10 cellular contexts compared by ENCODE assay signal in the genomic region with DNA sequence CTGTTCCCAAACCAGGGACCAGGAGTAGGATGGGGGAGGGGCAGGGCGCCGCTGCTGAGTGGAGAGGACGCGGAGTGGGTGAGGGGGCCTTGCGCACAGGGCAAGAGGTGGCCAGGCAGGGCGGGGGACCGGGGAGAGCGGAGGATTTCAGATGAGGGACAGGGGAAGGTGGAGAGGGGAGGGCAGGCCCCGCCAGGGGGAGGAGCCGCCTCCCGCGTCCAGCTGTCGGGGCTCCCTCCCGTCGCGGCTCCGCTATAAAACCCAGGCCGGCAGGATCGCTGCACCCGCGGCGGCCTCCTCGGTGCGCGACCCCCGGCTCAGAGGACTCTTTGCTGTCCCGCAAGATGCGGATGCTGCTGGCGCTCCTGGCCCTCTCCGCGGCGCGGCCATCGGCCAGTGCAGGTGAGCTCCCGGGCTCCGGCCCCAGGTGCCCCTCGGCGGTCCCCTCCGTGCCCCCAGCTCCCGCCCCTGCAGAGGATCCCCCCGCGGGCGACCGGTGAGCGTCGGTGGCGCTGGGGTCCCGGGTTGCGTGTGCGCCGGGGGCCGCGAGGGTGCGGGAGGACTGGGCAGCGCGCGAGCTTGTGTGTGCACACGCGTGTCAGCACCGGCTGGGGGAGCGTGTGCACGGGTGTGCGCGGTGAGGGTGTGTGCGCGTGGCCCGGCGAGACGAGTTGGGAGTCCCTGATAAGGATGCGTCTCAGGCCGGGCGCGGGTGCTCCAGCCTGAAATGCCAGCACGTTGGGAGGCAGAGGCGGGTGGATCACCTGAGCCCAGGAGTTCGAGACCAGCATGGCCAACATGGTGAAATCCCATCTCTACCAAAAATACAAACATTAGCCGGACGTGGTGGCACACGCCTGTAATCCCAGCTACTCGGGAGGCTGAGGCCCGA. TPM values are rescaled to one million over a fixed set of nuclear protein-coding genes. Genes with fewer than 3 reads are reported as not detected.
DNase-seq lines count a peak whose midpoint lies in the region; ATAC-seq, FAIRE-seq and TF ChIP-seq lines count a peak whose summit lies in the region.
"Had no signal": no experiment of that assay in that cellular context is flagged by ENCODE, and none has a peak within 500 bp of the region (broad histone marks: within the 10 kb centered on the region; RNA-seq: fewer than 3 reads in every experiment).

TSS of gene CA4 (plus strand) at position 283 of the 892 bp plus-strand sequence. CDS start at position 345, 62 bp downstream.

- no peak for TF ChIP-seq CTCF in GM12878 (IDR thresholded peaks at IDR 0.05 in 2 of 3, conservative IDR thresholded peaks at IDR 0.05 in 1 of 3; ENCODE audit: control insufficient read depth in 2 of 3, extremely low read depth in 1 of 3, insufficient read depth in 1 of 3, low read depth in 3 of 3, low read length in 3 of 3)
- no peak for TF ChIP-seq CTCF in HepG2 (CRISPR knock-in tag; IDR thresholded peaks at IDR 0.05)
- TF ChIP-seq CTCF in tibial artery (IDR thresholded peaks at IDR 0.05), result no peak
- no peak for TF ChIP-seq CTCF in HFFc6 (IDR thresholded peaks at IDR 0.05)

- no peaks in the 10 kb centered on the region for H3K36me3 ChIP-seq in GM12878 (ENCODE audit: control insufficient read depth in 2 of 2, insufficient read depth in 2 of 2, low read length in 1 of 2)
- no peaks in the 10 kb centered on the region for H3K36me3 ChIP-seq in HepG2 (replicated peaks in 1 of 2; ENCODE audit: control insufficient read depth in 1 of 2, insufficient read depth in 2 of 2, low read length in 2 of 2)
- no peaks in the 10 kb centered on the region for H3K36me3 ChIP-seq in tibial artery

- H3K27ac ChIP-seq in GM12878 (ENCODE audit: control insufficient read depth, insufficient read depth), result no peak within 1 kb of the TSS
- H3K27ac ChIP-seq in HepG2 (ENCODE audit: extremely low read length, insufficient read depth, low read length), result no peak within 1 kb of the TSS
- H3K27ac ChIP-seq in tibial artery, result no peak within 1 kb of the TSS
- H3K27ac ChIP-seq: VCaP had no signal

- H3K27me3 ChIP-seq in GM12878 (replicated peaks in 1 of 2; ENCODE audit: control insufficient read depth in 2 of 2, insufficient read depth in 2 of 2, low read length in 1 of 2) (peaks cover 4 to 17% of the 10 kb centered on the region in 2 experiments), HepG2 (ENCODE audit: control insufficient read depth in 1 of 2, insufficient read depth in 2 of 2, low read length in 2 of 2) (peaks cover 24 to 90% of the 10 kb centered on the region in 2 experiments), tibial artery (peaks cover 0 to 83% of the 10 kb centered on the region in 2 donors)

- intact Hi-C loops in GM12878 (cut with micrococcal nuclease; ENCODE audit: unreplicated experiment) (loop anchor here (10.0 kb wide), 1 partner anchor 485 kb away; no protein-coding TSS in a partner anchor), HepG2 (cut with micrococcal nuclease; ENCODE audit: unreplicated experiment) (loop anchor here (10.0 kb wide), 1 partner anchor 75 kb away; no protein-coding TSS in a partner anchor), tibial artery (cut with DNase I; ENCODE audit: low total_unique reads) (loop anchor here (10.0 kb wide), 1 partner anchor 285 kb away; no protein-coding TSS in a partner anchor)

- no peak within 1 kb of the TSS for H3K27ac Mint-ChIP-seq in activated T-cell treated with anti-CD3 and anti-CD28 coated beads, Interleukin-2, amount 50 U/mL, for 24 hours
- H3K27ac Mint-ChIP-seq in HFFc6, result no peak within 1 kb of the TSS

- no peaks in the 10 kb centered on the region for H3K9me3 Mint-ChIP-seq in activated T-cell treated with anti-CD3 and anti-CD28 coated beads, Interleukin-2, amount 50 U/mL, for 24 hours
- H3K9me3 Mint-ChIP-seq in HFFc6, result no peaks in the 10 kb centered on the region

- RAD21 ChIA-PET in GM12878 (lab: Charles Lee; ENCODE audit: unreplicated experiment), result interaction anchor here (0.5 kb wide), 1 partner anchor 11 kb away, joined by 4 read pairs; no protein-coding TSS in a partner anchor

- SMC1A ChIA-PET in GM12878 (lab: Charles Lee; ENCODE audit: uncharacterized antibody, unreplicated experiment), result no interaction called here

- POLR2A ChIA-PET in GM12878 (lab: Charles Lee), result no interaction called here
- POLR2A ChIA-PET in HepG2 (lab: Yijun Ruan, JAX), result no interaction called here

- ATAC-seq in GM12878 (no peak), HepG2 (peak; percentile 22)

- 16% methylated on average over 44 of the region's 81 CpGs for WGBS in GM12878 (ENCODE audit: insufficient coverage, insufficient replicate concordance, low lambda C conversion rate, missing lambda C conversion rate)
- WGBS in HepG2 (ENCODE audit: low lambda C conversion rate), result 17% methylated on average over 61 of the region's 81 CpGs

- in situ Hi-C loops in GM12878 (cut with MboI), result loop anchor here (10.0 to 25.0 kb wide), 2 partner anchors 275 to 487 kb away; partner anchors contain the start of gene CHCT1
- in situ Hi-C loops in HepG2 (cut with HindIII; ENCODE audit: extremely low pct_ligation_motif_present, low pct_unique_long_range_greater_than_20kb), result no loop called here

- H3K79me2 ChIP-seq in GM12878 (ENCODE audit: control insufficient read depth, insufficient read depth, low read length), result no peaks in the 10 kb centered on the region
- no peaks in the 10 kb centered on the region for H3K79me2 ChIP-seq in HepG2 (ENCODE audit: insufficient read depth, low read length)

- BruUV-seq in GM12878 (replicated peaks; lab: Mats Ljungman, UMichigan) (no TSS peak), HepG2 (replicated peaks; lab: Mats Ljungman, UMichigan) (no TSS peak)

- H3K36me3 Mint-ChIP-seq in activated T-cell treated with anti-CD3 and anti-CD28 coated beads, Interleukin-2, amount 50 U/mL, for 24 hours (ENCODE audit: low read depth), result no peaks in the 10 kb centered on the region
- no peaks in the 10 kb centered on the region for H3K36me3 Mint-ChIP-seq in HFFc6 (ENCODE audit: low read depth)

- TF ChIP-seq POLR2A in GM12878 (IDR thresholded peaks at IDR 0.05; ENCODE audit: low read depth, low read length) (no peak), HepG2 (IDR thresholded peaks at IDR 0.05; ENCODE audit: insufficient read depth in 1 of 2, low read depth in 2 of 2, low read length in 2 of 2) (no peak)

- peak within 1 kb of the TSS; percentile 33 for H3K4me2 ChIP-seq in GM12878 (ENCODE audit: control insufficient read depth, insufficient read depth)
- peak within 1 kb of the TSS; percentile 61 for H3K4me2 ChIP-seq in HepG2 (ENCODE audit: low read depth, low read length)

- FAIRE-seq in GM12878 (lab: Jason Lieb, UNC) (no peak), HepG2 (lab: Jason Lieb, UNC) (no peak)

- no peak for DNase-seq in activated T-cell treated with anti-CD3 and anti-CD28 coated beads, Interleukin-2, amount 50 U/mL, for 24 hours
- no peak for DNase-seq in activated T-cell treated with anti-CD3 and anti-CD28 coated beads for 4 hours
- DNase-seq in GM12878 (ENCODE audit: low read depth, low spot score), result no peak
- DNase-seq in HepG2 (ENCODE audit: low spot score), result no peak
- no peak for DNase-seq in tibial artery
- DNase-seq in cortex of kidney (lab: John Stamatoyannopoulos, UW), result no peak
- DNase-seq in HFFc6, result no peak
- DNase-seq in A172 (ENCODE audit: low spot score), result no peak
- DNase-seq: DMS153 had no signal

- peak within 1 kb of the TSS; percentile 62 for H3K4me3 Mint-ChIP-seq in activated T-cell treated with anti-CD3 and anti-CD28 coated beads, Interleukin-2, amount 50 U/mL, for 24 hours
- H3K4me3 Mint-ChIP-seq in HFFc6, result no peak within 1 kb of the TSS

- H4K20me1 ChIP-seq in GM12878 (ENCODE audit: control insufficient read depth, insufficient read depth) (no peaks in the 10 kb centered on the region), HepG2 (ENCODE audit: insufficient read depth, low read length) (no peaks in the 10 kb centered on the region; the same call in 1 of the 2 replicates)

- H2AFZ ChIP-seq in GM12878 (ENCODE audit: control insufficient read depth, low read depth, low read length) (no peak within 1 kb of the TSS), HepG2 (ENCODE audit: low read length) (no peak within 1 kb of the TSS)

- H3K4me3 ChIP-seq in GM12878 (no peak within 1 kb of the TSS), HepG2 (replicated peaks in 1 of 3; ENCODE audit: insufficient read depth in 1 of 3, low read depth in 2 of 3, low read length in 3 of 3) (peak within 1 kb of the TSS in 1 of 3 experiments; percentile 56; a peak in 2 of 6 replicates), tibial artery (peak within 1 kb of the TSS; percentile 16 to 24)

- peaks cover 89% of the 10 kb centered on the region for H3K27me3 Mint-ChIP-seq in activated T-cell treated with anti-CD3 and anti-CD28 coated beads, Interleukin-2, amount 50 U/mL, for 24 hours
- H3K27me3 Mint-ChIP-seq in HFFc6 (ENCODE audit: insufficient read depth), result peaks cover 34% of the 10 kb centered on the region

- H3K9me3 ChIP-seq in GM12878 (replicated peaks; ENCODE audit: control insufficient read depth, insufficient read depth, low read length) (no peaks in the 10 kb centered on the region; the same call in 2 of the 3 replicates), HepG2 (ENCODE audit: low read length) (no peaks in the 10 kb centered on the region), tibial artery (no peaks in the 10 kb centered on the region)

- H3K9ac ChIP-seq in GM12878 (ENCODE audit: control insufficient read depth, insufficient read depth, low read length) (no peak within 1 kb of the TSS), HepG2 (ENCODE audit: insufficient read depth, low read depth, low read length) (no peak within 1 kb of the TSS)

- H3K4me1 ChIP-seq in GM12878 (ENCODE audit: control insufficient read depth, insufficient read depth, low read length), result peaks cover 2% of the 10 kb centered on the region; the same call in 1 of the 2 replicates
- H3K4me1 ChIP-seq in HepG2 (ENCODE audit: insufficient read depth, low read length), result 0 out of 2 replicates have a peak, but pooled peaks cover 12% of the 10 kb centered on the region
- H3K4me1 ChIP-seq in tibial artery, result peaks cover 0 to 20% (median 7%) of the 10 kb centered on the region in 4 donors

- CTCF ChIA-PET in GM12878 (lab: Yijun Ruan, JAX) (no interaction called here), HepG2 (lab: Yijun Ruan, JAX; ENCODE audit: low intra/inter-chr PET ratio, low total read pairs) (no interaction called here)

- peaks cover 20% of the 10 kb centered on the region for H3K4me1 Mint-ChIP-seq in activated T-cell treated with anti-CD3 and anti-CD28 coated beads, Interleukin-2, amount 50 U/mL, for 24 hours (ENCODE audit: low read depth)
- H3K4me1 Mint-ChIP-seq in HFFc6 (ENCODE audit: low read depth), result peaks cover 17% of the 10 kb centered on the region

- TF ChIP-seq EP300 in GM12878 (IDR thresholded peaks at IDR 0.05; ENCODE audit: borderline replicate concordance in 1 of 2, control insufficient read depth in 1 of 2, low read depth in 2 of 2, low read length in 2 of 2) (no peak), HepG2 (IDR thresholded peaks at IDR 0.05; ENCODE audit: low read depth in 2 of 2, low read length in 2 of 2) (no peak), HepG2 (CRISPR knock-in tag; IDR thresholded peaks at IDR 0.05; ENCODE audit: borderline replicate concordance) (no peak)

- TF ChIP-seq RAD21 in GM12878 (IDR thresholded peaks at IDR 0.05; ENCODE audit: insufficient read depth, low read depth, low read length) (no peak), HepG2 (CRISPR knock-in tag; IDR thresholded peaks at IDR 0.05) (no peak)

RNA-seq across cellular contexts. Expression of gene CA4, which starts in this region (rescaled TPM):
- total RNA-seq in GM12878 (2013; cell fraction: nucleolus; rRNA removed), result not detected in 2 replicates
- total RNA-seq in GM12878 (2014; rRNA removed) (not detected in 2 replicates), GM12878 (2014; rRNA removed; fragmentation: Illumina TruSeq; extraction: Trizol) (not detected in 2 replicates), GM12878 (2021) (not detected in 2 replicates), HepG2 (2016; rRNA removed; fragmentation: Illumina TruSeq; extraction: Trizol) (not detected in 2 replicates)
- polyA plus RNA-seq in GM12878 (2011; ENCODE audit: low read depth), result not detected
- polyA plus RNA-seq in GM12878 (2011; rRNA removed) (0.20 and 0.31 TPM in 2 replicates), GM12878 (2014; fragmentation: Illumina TruSeq; extraction: Trizol) (0.13 TPM in 1 of 2 replicates, not detected in the other), GM12878 (2014; fragmentation: Nextera tagmentation; extraction: Ambion mirVana) (not detected), GM12878 (2014; rRNA removed) (not detected in 2 replicates), GM12878 (2016; fragmentation: Nextera tagmentation; extraction: Ambion mirVana) (not detected), HepG2 (2011; rRNA removed) (not detected in 2 replicates)
- 0.32 and 0.43 TPM in 2 replicates for polyA plus RNA-seq in GM12878 (2011; cell fraction: cytosol; rRNA removed)
- polyA plus RNA-seq in GM12878 (2011; cell fraction: nucleus; rRNA removed), result 0.19 and 0.57 TPM in 2 replicates
- not detected in 2 replicates for polyA plus RNA-seq in GM12878 (2012)
- not detected in 2 replicates for polyA minus RNA-seq in GM12878 (2011; rRNA and poly(A)+ RNA removed)
- polyA minus RNA-seq in GM12878 (2011; cell fraction: cytosol; rRNA and poly(A)+ RNA removed), result not detected in 2 replicates
- polyA minus RNA-seq in GM12878 (2011; cell fraction: nucleus; rRNA and poly(A)+ RNA removed), result not detected in 2 replicates
- not detected in 2 replicates for total RNA-seq in HepG2 (2016; cell fraction: cytosol; rRNA removed; fragmentation: Illumina TruSeq; extraction: Trizol; ENCODE audit: low read depth)
- total RNA-seq in HepG2 (2016; cell fraction: insoluble cytoplasmic fraction; rRNA removed; fragmentation: Illumina TruSeq; extraction: Trizol), result not detected in 2 replicates
- not detected in 2 replicates for total RNA-seq in HepG2 (2016; cell fraction: membrane; rRNA removed; fragmentation: Illumina TruSeq; extraction: Trizol)
- total RNA-seq in HepG2 (2016; cell fraction: nucleus; rRNA removed; fragmentation: Illumina TruSeq; extraction: Trizol), result not detected in 2 replicates
- not detected in 2 replicates for polyA plus RNA-seq in HepG2 (2011; cell fraction: cytosol; rRNA removed)
- not detected in 2 replicates for polyA plus RNA-seq in HepG2 (2011; cell fraction: nucleus; rRNA removed)
- polyA plus RNA-seq in HepG2 (2012), result not detected in 2 replicates
- polyA plus RNA-seq in HepG2 (2016; cell fraction: cytosol; fragmentation: Illumina TruSeq; extraction: Trizol; ENCODE audit: low read depth), result not detected in 2 replicates
- polyA plus RNA-seq in HepG2 (2016; cell fraction: insoluble cytoplasmic fraction; fragmentation: Illumina TruSeq; extraction: Trizol; ENCODE audit: low read depth), result not detected in 2 replicates
- not detected in 2 replicates for polyA plus RNA-seq in HepG2 (2016; cell fraction: membrane; fragmentation: Illumina TruSeq; extraction: Trizol; ENCODE audit: low read depth)
- polyA plus RNA-seq in HepG2 (2016; cell fraction: nucleus; fragmentation: Illumina TruSeq; extraction: Trizol; ENCODE audit: insufficient read depth, low read depth), result not detected in 2 replicates
- not detected in 2 replicates for polyA minus RNA-seq in HepG2 (2011; rRNA and poly(A)+ RNA removed; ENCODE audit: low replicate concordance)
- polyA minus RNA-seq in HepG2 (2011; cell fraction: cytosol; rRNA and poly(A)+ RNA removed), result not detected in 2 replicates
- polyA minus RNA-seq in HepG2 (2011; cell fraction: nucleus; rRNA and poly(A)+ RNA removed), result not detected in 2 replicates
- total RNA-seq in HFFc6 (2021; fragmentation: NEBNext Ultra II Directional; extraction: Animal tissue kit (Norgen Biotek cat#: 25700)), result not detected
- 0.17 TPM in 1 of 2 replicates, not detected in the other for total RNA-seq in A172 (2014; rRNA removed; shearing (Covaris generic))

Comparison
In these comparisons a context has a peak if more than half of its experiments do, and no peak if none do; other contexts are left out.
1. Peak in ATAC-seq and H3K4me2 ChIP-seq in HepG2; RNA of the gene not detected or under 1 TPM.